ENCODE assay signal across 25 cellular contexts in the genomic region with DNA sequence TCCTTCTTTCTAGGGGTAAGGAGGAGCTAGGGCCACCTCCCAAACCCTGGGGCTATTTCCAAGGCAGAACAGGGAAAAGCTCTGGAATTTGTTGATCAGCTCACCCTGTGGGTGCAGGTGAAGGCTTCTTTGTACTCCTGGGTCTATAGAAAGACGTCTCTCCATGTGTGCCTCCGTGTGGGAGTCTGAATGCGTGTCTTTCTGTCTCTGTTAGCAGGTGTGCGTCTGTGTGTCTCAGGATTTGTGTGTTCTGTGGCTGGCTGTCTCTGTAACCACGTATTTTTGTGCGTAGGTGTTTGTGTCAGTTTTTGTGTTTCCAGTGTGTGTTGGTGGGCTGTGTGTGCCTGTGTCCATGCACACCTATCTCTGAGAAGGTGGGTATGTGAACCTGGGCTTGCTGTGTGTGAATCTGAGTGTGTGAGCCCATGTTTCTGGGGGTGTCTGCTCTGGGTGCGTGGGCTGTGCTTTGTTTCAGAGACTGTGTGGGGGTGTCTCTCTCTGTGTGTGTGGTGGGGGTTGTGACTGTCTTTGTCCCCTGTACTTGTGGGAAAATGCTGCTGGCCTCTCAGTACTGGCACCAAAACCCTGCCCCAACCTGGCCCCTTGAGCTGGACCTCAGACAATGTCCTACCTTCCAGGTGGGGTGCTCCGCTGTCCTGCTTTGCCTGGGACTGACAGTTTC. TPM values are rescaled to one million over a fixed set of nuclear protein-coding genes. Genes with fewer than 3 reads are reported as not detected.
A peak's percentile ranks its signal among the peaks of the same experiment; 100 is the strongest.
DNase-seq lines count a peak whose midpoint lies in the region; FAIRE-seq and TF ChIP-seq lines count a peak whose summit lies in the region.
"Had no signal": no experiment of that assay in that cellular context is flagged by ENCODE, and none has a peak within 500 bp of the region (broad histone marks: within the 10 kb centered on the region; RNA-seq: fewer than 3 reads in every experiment).

No MANE protein-coding gene starts in this region.

- H3K4me2 ChIP-seq in neural progenitor cell = peak overlapping the region; percentile 39

- no peaks in the 10 kb centered on the region for H3K79me2 ChIP-seq in neural progenitor cell (ENCODE audit: low read depth)

- TF ChIP-seq CTCF in Caco-2 (IDR thresholded peaks at IDR 0.05; ENCODE audit: insufficient read depth in 1 of 2, low read depth in 1 of 2, low read length in 1 of 2, severe bottlenecking in 1 of 2, unreplicated experiment in 1 of 2) = no peak
- TF ChIP-seq CTCF in HEK293 (tag by site-specific recombination; IDR thresholded peaks at IDR 0.05) = no peak
- TF ChIP-seq CTCF in endodermal cell (conservative IDR thresholded peaks at IDR 0.05) = no peak
- no peak for TF ChIP-seq CTCF in neural progenitor cell (IDR thresholded peaks at IDR 0.05)

- intact Hi-C loops in Caco-2 (cut with micrococcal nuclease; ENCODE audit: unreplicated experiment) = no loop called here

- H3K27ac Mint-ChIP-seq in Caco-2 (ENCODE audit: unreplicated experiment) = peak overlapping the region; percentile 41
- H3K27ac Mint-ChIP-seq in endodermal cell = no peak overlapping the region
- H3K27ac Mint-ChIP-seq in neural progenitor cell = peak overlapping the region; percentile 84
- H3K27ac Mint-ChIP-seq: activated CD4-positive, alpha-beta T cell treated with anti-CD3 and anti-CD28 coated beads, Interleukin-2, amount 10 ng/mL, durations not matched to agents 7 days and 5 days; stimulated activated naive B cell treated with anti-CD40 and anti-IgM and Interleukin-4, amounts not matched to agents 10 μg/mL and 1 μg/mL and 100 μg/mL, for 72 hours; T-cell had no signal

- H3K4me1 ChIP-seq in Caco-2 (no peaks in the 10 kb centered on the region), HEK293 (ENCODE audit: control insufficient read depth, insufficient read depth, low read length) (no peaks in the 10 kb centered on the region), endodermal cell (ENCODE audit: control insufficient read depth, insufficient read depth, low read length) (peaks cover 12% of the 10 kb centered on the region), neural progenitor cell (peaks cover 47% of the 10 kb centered on the region)
- H3K4me1 ChIP-seq: body of pancreas, left ventricle myocardium inferior, SJCRH30 had no signal

- H3K27me3 ChIP-seq in Caco-2 (replicated peaks; ENCODE audit: control insufficient read depth, insufficient read depth, low read length) = no peaks in the 10 kb centered on the region; the same call in 1 of the 2 replicates
- H3K27me3 ChIP-seq in endodermal cell (ENCODE audit: control insufficient read depth, insufficient read depth, low read length, poor library complexity, severe bottlenecking) = no peaks in the 10 kb centered on the region
- H3K27me3 ChIP-seq in neural progenitor cell = peaks cover 42% of the 10 kb centered on the region

- H3K27ac ChIP-seq in HEK293 (ENCODE audit: extremely low read depth, low read depth, low read length) = no peak overlapping the region
- no peak overlapping the region for H3K27ac ChIP-seq in endodermal cell (ENCODE audit: low read depth, low read length)
- H3K27ac ChIP-seq in neural progenitor cell = no peak overlapping the region
- H3K27ac ChIP-seq: body of pancreas, heart right ventricle, left ventricle myocardium inferior, neutrophil, SJCRH30, thoracic aorta had no signal

- H3K36me3 Mint-ChIP-seq in Caco-2 (ENCODE audit: insufficient read depth, unreplicated experiment) = no peaks in the 10 kb centered on the region
- H3K36me3 Mint-ChIP-seq in endodermal cell (ENCODE audit: low read depth) = no peaks in the 10 kb centered on the region
- H3K36me3 Mint-ChIP-seq in neural progenitor cell = no peaks in the 10 kb centered on the region
- H3K36me3 Mint-ChIP-seq: CD8-positive, alpha-beta memory T cell; stimulated activated naive B cell treated with anti-CD40 and anti-IgM and Interleukin-4, amounts not matched to agents 10 μg/mL and 1 μg/mL and 100 μg/mL, for 72 hours; T-cell had no signal

- no peaks in the 10 kb centered on the region for H3K27me3 Mint-ChIP-seq in Caco-2 (ENCODE audit: insufficient read depth, unreplicated experiment)
- peaks cover 42% of the 10 kb centered on the region for H3K27me3 Mint-ChIP-seq in endodermal cell (ENCODE audit: insufficient read depth)
- peaks cover 27% of the 10 kb centered on the region for H3K27me3 Mint-ChIP-seq in neural progenitor cell (ENCODE audit: insufficient read depth, low read depth)

- peaks cover 19% of the 10 kb centered on the region for H3F3A ChIP-seq in neural progenitor cell (ENCODE audit: low read depth)

- 74 to 81% methylated on average over 5 to 8 of the region's 8 CpGs for WGBS in endodermal cell (ENCODE audit: insufficient coverage in 1 of 2, insufficient read length in 1 of 2), 2 experiments

- POLR2A ChIA-PET in Caco-2 (lab: Charles Lee) (no interaction called here), HEK293 (lab: Yijun Ruan, JAX) (no interaction called here)

- peak overlapping the region; percentile 94 for H2AFZ ChIP-seq in neural progenitor cell (replicated peaks)

- no peaks in the 10 kb centered on the region for H3K36me3 ChIP-seq in Caco-2 (ENCODE audit: control insufficient read depth, insufficient read depth, low read length)
- H3K36me3 ChIP-seq in HEK293 (ENCODE audit: control insufficient read depth in 2 of 2, insufficient read depth in 1 of 2, low read length in 2 of 2) = no peaks in the 10 kb centered on the region
- no peaks in the 10 kb centered on the region for H3K36me3 ChIP-seq in endodermal cell (ENCODE audit: control insufficient read depth, insufficient read depth, low read length)
- H3K36me3 ChIP-seq in neural progenitor cell = no peaks in the 10 kb centered on the region
- H3K36me3 ChIP-seq: heart right ventricle, left ventricle myocardium inferior, neutrophil, SJCRH30, thoracic aorta had no signal

- H4K20me1 ChIP-seq in neural progenitor cell (ENCODE audit: low read depth) = no peaks in the 10 kb centered on the region

- DNase-seq in Caco-2 (peak in 1 of 2 experiments; percentile 31), endodermal cell (peak; percentile 45), neural progenitor cell (ENCODE audit: low spot score) (no peak), NCI-H774 (lab: John Stamatoyannopoulos, UW) (no peak), GM19239 (ENCODE audit: insufficient read length, low spot score) (no peak), SHP77 treated with DMSO at 0.1 percent for 48 hours (lab: John Stamatoyannopoulos, UW) (no peak)
- DNase-seq: activated CD4-positive, alpha-beta T cell treated with anti-CD3 and anti-CD28 coated beads, Interleukin-2, amount 10 ng/mL, durations not matched to agents 7 days and 5 days; activated CD8-positive, alpha-beta memory T cell treated with anti-CD3 and anti-CD28 coated beads, Interleukin-2, amount 50 U/mL, for 4 hours; activated effector memory CD4-positive, alpha-beta T cell treated with anti-CD3 and anti-CD28 coated beads, Interleukin-2, amount 50 U/mL, for 16 hours; body of pancreas; CD8-positive, alpha-beta memory T cell; cortex of kidney; heart right ventricle; left ventricle myocardium inferior; NCI-H1048; NCI-H2029 treated with DMSO at 0.1 percent for 48 hours; NCI-H446; SJCRH30; small intestine; stimulated activated naive B cell treated with anti-CD40 and anti-IgM and Interleukin-4, amounts not matched to agents 10 μg/mL and 1 μg/mL and 100 μg/mL, for 72 hours; T-cell had no signal

- H3K4me1 Mint-ChIP-seq in Caco-2 (ENCODE audit: low read depth, unreplicated experiment) (peaks cover 5% of the 10 kb centered on the region), endodermal cell (peaks cover 61% of the 10 kb centered on the region), neural progenitor cell (peaks cover 49% of the 10 kb centered on the region)

- H3K9ac ChIP-seq in endodermal cell (ENCODE audit: extremely low read depth, low read length, poor library complexity, severe bottlenecking) (peak overlapping the region; percentile 6), neural progenitor cell (no peak overlapping the region)

- CTCF ChIA-PET in Caco-2 (lab: Charles Lee) = interaction anchor here (0.6 to 0.7 kb wide), 2 partner anchors 22 to 186 kb away, joined by 3 read pairs; no protein-coding TSS in a partner anchor
- CTCF ChIA-PET in HEK293 (lab: Yijun Ruan, JAX) = interaction anchor here (2.4 kb wide), 1 partner anchor 22 kb away, joined by 11 read pairs; no protein-coding TSS in a partner anchor

- H3K9me3 Mint-ChIP-seq in Caco-2 (ENCODE audit: unreplicated experiment) (no peaks in the 10 kb centered on the region), endodermal cell (no peaks in the 10 kb centered on the region), neural progenitor cell (no peaks in the 10 kb centered on the region)
- H3K9me3 Mint-ChIP-seq: activated CD4-positive, alpha-beta T cell treated with anti-CD3 and anti-CD28 coated beads, Interleukin-2, amount 10 ng/mL, durations not matched to agents 7 days and 5 days; stimulated activated naive B cell treated with anti-CD40 and anti-IgM and Interleukin-4, amounts not matched to agents 10 μg/mL and 1 μg/mL and 100 μg/mL, for 72 hours; T-cell had no signal

- no peak overlapping the region for H3K4me3 Mint-ChIP-seq in Caco-2 (ENCODE audit: unreplicated experiment)
- H3K4me3 Mint-ChIP-seq in endodermal cell = peak overlapping the region; percentile 15
- H3K4me3 Mint-ChIP-seq in neural progenitor cell = peak overlapping the region; percentile 31
- H3K4me3 Mint-ChIP-seq: activated CD4-positive, alpha-beta T cell treated with anti-CD3 and anti-CD28 coated beads, Interleukin-2, amount 10 ng/mL, durations not matched to agents 7 days and 5 days; CD8-positive, alpha-beta memory T cell; stimulated activated naive B cell treated with anti-CD40 and anti-IgM and Interleukin-4, amounts not matched to agents 10 μg/mL and 1 μg/mL and 100 μg/mL, for 72 hours; T-cell had no signal

- H3K9me3 ChIP-seq in Caco-2 (no peaks in the 10 kb centered on the region), HEK293 (ENCODE audit: control insufficient read depth, insufficient read depth, low read depth, low read length) (no peaks in the 10 kb centered on the region), endodermal cell (ENCODE audit: control insufficient read depth, low read length) (no peaks in the 10 kb centered on the region), neural progenitor cell (ENCODE audit: low read depth) (no peaks in the 10 kb centered on the region)
- H3K9me3 ChIP-seq: body of pancreas, heart right ventricle, left ventricle myocardium inferior, neutrophil, SJCRH30, thoracic aorta had no signal

- BruUV-seq in Caco-2 (replicated peaks; lab: Mats Ljungman, UMichigan) = no TSS peak

- H3K4me3 ChIP-seq in Caco-2 (ENCODE audit: low read depth, low read length) (no peak overlapping the region), HEK293 (ENCODE audit: low read depth, low read length) (no peak overlapping the region), endodermal cell (ENCODE audit: low read length) (no peak overlapping the region), neural progenitor cell (no peak overlapping the region)
- H3K4me3 ChIP-seq: body of pancreas, heart right ventricle, left ventricle myocardium inferior, SJCRH30, thoracic aorta had no signal

- no peak for FAIRE-seq in GM19239 (lab: Jason Lieb, UNC)
- FAIRE-seq: HepG2, small intestine had no signal

RNA-seq across cellular contexts. Expression of a gene that starts 12.7 kb away (rescaled TPM):
- not detected in 2 replicates for total RNA-seq in Caco-2 (2022)
- total RNA-seq in endodermal cell = under 1 TPM in 1 of 2 donors, not detected in 1; 0.26 TPM
- 0.36 TPM for polyA plus RNA-seq in endodermal cell (2013, experiment 1 of 2)
- polyA plus RNA-seq in endodermal cell (2013, experiment 2 of 2) = 0.12 TPM
- 0.25 TPM in 1 of 2 replicates, not detected in the other for total RNA-seq in neural progenitor cell (ENCODE audit: low replicate concordance)
- total RNA-seq: activated CD4-positive, alpha-beta T cell treated with anti-CD3 and anti-CD28 coated beads, Interleukin-2, amount 10 ng/mL, durations not matched to agents 7 days and 5 days; body of pancreas; CD8-positive, alpha-beta memory T cell; heart right ventricle; HepG2; left ventricle myocardium inferior; SJCRH30; T-cell; thoracic aorta had no signal
- polyA plus RNA-seq: CD8-positive, alpha-beta memory T cell; heart right ventricle; HepG2; small intestine had no signal

RNA-seq across cellular contexts. Expression of a gene that starts 25.9 kb away (rescaled TPM):
- total RNA-seq in Caco-2 (2022) (25.8 and 27.5 TPM in 2 replicates), endodermal cell (10 to 100 TPM; 26.9 to 40.6 TPM), neural progenitor cell (ENCODE audit: low replicate concordance) (13.7 and 19.5 TPM in 2 replicates)
- polyA plus RNA-seq in endodermal cell (2013, experiment 1 of 2) = 18.1 TPM
- polyA plus RNA-seq in endodermal cell (2013, experiment 2 of 2) = 17.5 TPM
